8 cellular contexts compared by ENCODE assay signal in genomic region chr9:114653556-114654159, GRCh38. TPM values are rescaled to one million over a fixed set of nuclear protein-coding genes. Genes with fewer than 3 reads are reported as not detected.
DNase-seq lines count a peak whose midpoint lies in the region; ATAC-seq and TF ChIP-seq lines count a peak whose summit lies in the region.

No MANE protein-coding gene starts in this region.

- no peak overlapping the region for H3K27ac ChIP-seq in colonic mucosa
- no peak overlapping the region for H3K27ac ChIP-seq in right lobe of liver

- WGBS in right lobe of liver (ENCODE audit: insufficient coverage, low coverage, low lambda C conversion rate, missing lambda C conversion rate), result 28% methylated on average over 6 of the region's 6 CpGs

- H3K27me3 ChIP-seq in colonic mucosa (no peaks in the 10 kb centered on the region), right lobe of liver (no peaks in the 10 kb centered on the region)

- TF ChIP-seq POLR2A in right lobe of liver (IDR thresholded peaks at IDR 0.05), result no peak

- ATAC-seq in HG02981 (IDR thresholded peaks at IDR 0.05; ENCODE audit: unreplicated experiment) (peak; percentile 78), right lobe of liver (peak; percentile 95 to 99 (median 98)), HG02763 (IDR thresholded peaks at IDR 0.05; ENCODE audit: unreplicated experiment) (no peak)

- intact Hi-C loops in colonic mucosa (cut with DNase I), result loop anchor here (2.0 to 5.0 kb wide), 2 partner anchors 116 to 249 kb away; no protein-coding TSS in a partner anchor
- intact Hi-C loops in right lobe of liver (cut with DNase I), result loop anchor here (10.0 kb wide), 3 partner anchors 149 to 249 kb away; partner anchors contain the start of gene WHRN (in 1 of the 2)

- DNase-seq in NCI-H345 (lab: John Stamatoyannopoulos, UW), result peak; percentile 62
- DNase-seq in activated CD4-positive, alpha-beta T cell treated with anti-CD3 and anti-CD28 coated beads for 48 hours, result peak; percentile 87
- DNase-seq in colonic mucosa, result peak; percentile 86
- DNase-seq in right lobe of liver, result peak in 2 of 3 donors; percentile 44 to 68
- DNase-seq in stimulated activated CD4-positive, alpha-beta T cell treated with anti-CD3 and anti-CD28 coated beads, TNF-alpha, amount 100 ng/mL, for 48 hours (ENCODE audit: low read depth in 3 of 3), result peak; percentile 41 to 70 (median 69)

- no peak overlapping the region for H3K4me3 ChIP-seq in colonic mucosa
- no peak overlapping the region for H3K4me3 ChIP-seq in right lobe of liver

- no peaks in the 10 kb centered on the region for H3K4me1 ChIP-seq in colonic mucosa
- H3K4me1 ChIP-seq in right lobe of liver, result no peaks in the 10 kb centered on the region

- TF ChIP-seq CTCF in GM12801 (IDR thresholded peaks at IDR 0.05; ENCODE audit: extremely low read depth, insufficient read length) (peak; percentile 69), colonic mucosa (IDR thresholded peaks at IDR 0.05) (peak; percentile 93), right lobe of liver (IDR thresholded peaks at IDR 0.05) (peak; percentile 88 to 93 (median 90))

- no peak overlapping the region for H3K9ac ChIP-seq in colonic mucosa (ENCODE audit: low read depth in 2 of 2, low read length in 2 of 2)

- H3K36me3 ChIP-seq in colonic mucosa (no peaks in the 10 kb centered on the region), right lobe of liver (no peaks in the 10 kb centered on the region)

- H3K9me3 ChIP-seq in colonic mucosa (no peaks in the 10 kb centered on the region), right lobe of liver (no peaks in the 10 kb centered on the region)

RNA-seq across cellular contexts. Expression of gene TEX53, which starts 3.9 kb away (rescaled TPM):
- total RNA-seq in colonic mucosa, result not detected
- not detected for total RNA-seq in right lobe of liver

RNA-seq across cellular contexts. Expression of gene TEX48, which starts 28.3 kb away (rescaled TPM):
- total RNA-seq in colonic mucosa (not detected), right lobe of liver (not detected)

RNA-seq across cellular contexts. Expression of gene TMEM268, which starts 42.6 kb away (rescaled TPM):
- total RNA-seq in colonic mucosa (1 to 10 TPM; 7.4 to 8.0 TPM), right lobe of liver (1 to 10 TPM; 3.4 to 6.5 (median 5.2) TPM)
